Comparison of ENCODE assay signal across 10 cellular contexts in the genomic region with DNA sequence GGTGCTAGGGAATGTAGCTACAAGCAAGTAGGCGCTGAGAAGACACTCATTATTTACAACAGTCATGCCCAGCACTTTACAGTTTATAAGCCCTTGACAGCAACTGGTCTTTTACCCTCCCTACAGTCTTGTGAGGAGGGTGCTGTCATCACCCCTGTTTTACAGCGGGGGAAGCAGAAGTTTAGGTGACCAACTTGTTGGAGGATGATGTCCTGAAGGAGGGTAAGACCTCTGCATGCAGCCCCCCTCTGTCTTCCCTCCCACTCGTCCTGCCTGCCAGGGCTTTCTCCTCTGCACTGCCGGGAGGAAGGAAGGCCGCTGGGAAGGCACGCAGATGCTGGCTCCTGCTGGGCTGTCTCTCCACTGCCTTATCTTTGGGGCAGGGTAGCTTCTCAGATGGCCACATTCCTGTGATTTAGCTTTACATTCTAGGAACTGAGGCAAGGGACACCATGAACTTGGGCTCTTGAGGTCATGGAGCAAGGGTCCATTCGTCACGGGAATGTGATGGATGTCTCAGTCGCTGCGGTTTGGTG. TPM values are rescaled to one million over a fixed set of nuclear protein-coding genes. Genes with fewer than 3 reads are reported as not detected.
A peak's percentile ranks its signal among the peaks of the same experiment; 100 is the strongest.
DNase-seq lines count a peak whose midpoint lies in the region; TF ChIP-seq lines count a peak whose summit lies in the region.
"Had no signal": no experiment of that assay in that cellular context is flagged by ENCODE, and none has a peak within 500 bp of the region (broad histone marks: within the 10 kb centered on the region; RNA-seq: fewer than 3 reads in every experiment).

No MANE protein-coding gene starts in this region.

- peaks cover 34% of the 10 kb centered on the region for H3K27me3 Mint-ChIP-seq in activated naive CD4-positive, alpha-beta T cell treated with anti-CD3 and anti-CD28 coated beads for 36 hours (ENCODE audit: low read depth)
- peaks cover 22% of the 10 kb centered on the region for H3K27me3 Mint-ChIP-seq in endothelial cell (ENCODE audit: unreplicated experiment)

- CTCF ChIA-PET in activated naive CD4-positive, alpha-beta T cell treated with anti-CD3 and anti-CD28 coated beads for 36 hours (lab: Charles Lee): interaction anchor here (0.8 to 2.7 kb wide), 3 partner anchors 16 to 123 kb away, joined by 3 to 9 read pairs (median 4); no protein-coding TSS in a partner anchor

- H3K27me3 ChIP-seq in mucosa of rectum (ENCODE audit: control insufficient read depth in 2 of 2, insufficient read depth in 2 of 2, low read length in 2 of 2) (no peaks in the 10 kb centered on the region), uterus (no peaks in the 10 kb centered on the region)

- TF ChIP-seq CTCF in endothelial cell (IDR thresholded peaks at IDR 0.05; ENCODE audit: unreplicated experiment): no peak
- no peak for TF ChIP-seq CTCF in uterus (IDR thresholded peaks at IDR 0.05)

- H3K4me3 Mint-ChIP-seq in activated naive CD4-positive, alpha-beta T cell treated with anti-CD3 and anti-CD28 coated beads for 36 hours: peak overlapping the region; percentile 73
- H3K4me3 Mint-ChIP-seq in endothelial cell (ENCODE audit: unreplicated experiment): peak overlapping the region; percentile 85

- peak overlapping the region; percentile 71 to 80 for H3K4me3 ChIP-seq in mucosa of rectum (ENCODE audit: low read length in 2 of 2)
- H3K4me3 ChIP-seq in uterus: peak overlapping the region; percentile 57 to 71

- H3K9me3 ChIP-seq in mucosa of rectum (ENCODE audit: control insufficient read depth in 2 of 2, low read length in 2 of 2) (peaks cover 0 to 9% of the 10 kb centered on the region in 2 donors), uterus (no peaks in the 10 kb centered on the region)

- intact Hi-C loops in activated naive CD4-positive, alpha-beta T cell treated with anti-CD3 and anti-CD28 coated beads for 36 hours (cut with micrococcal nuclease): no loop called here
- intact Hi-C loops in uterus (cut with DNase I; ENCODE audit: low total_unique reads): loop anchor here (10.0 kb wide), 1 partner anchor 119 kb away; no protein-coding TSS in a partner anchor

- peaks cover 53% of the 10 kb centered on the region for H3K9me3 Mint-ChIP-seq in activated naive CD4-positive, alpha-beta T cell treated with anti-CD3 and anti-CD28 coated beads for 36 hours
- H3K9me3 Mint-ChIP-seq in endothelial cell (ENCODE audit: unreplicated experiment): peaks cover 11% of the 10 kb centered on the region

- peak overlapping the region; percentile 78 to 87 for H3K9ac ChIP-seq in mucosa of rectum (ENCODE audit: low read depth in 1 of 2, low read length in 2 of 2)

- H3K27ac ChIP-seq in mucosa of rectum (ENCODE audit: low read depth in 2 of 2, low read length in 2 of 2): peak overlapping the region; percentile 77 to 83
- H3K27ac ChIP-seq in uterus: peak overlapping the region; percentile 75 to 94

- H3K4me1 ChIP-seq in mucosa of rectum (ENCODE audit: control insufficient read depth in 2 of 2, insufficient read depth in 2 of 2, low read length in 2 of 2) (peaks cover 3 to 5% of the 10 kb centered on the region in 2 donors), uterus (no peaks in the 10 kb centered on the region)

- no peak for TF ChIP-seq POLR2A in uterus (IDR thresholded peaks at IDR 0.05)

- no peaks in the 10 kb centered on the region for H3K36me3 ChIP-seq in mucosa of rectum (ENCODE audit: control insufficient read depth in 2 of 2, insufficient read depth in 2 of 2, low read length in 2 of 2)
- no peaks in the 10 kb centered on the region for H3K36me3 ChIP-seq in uterus

- peak overlapping the region; percentile 74 for H3K27ac Mint-ChIP-seq in activated naive CD4-positive, alpha-beta T cell treated with anti-CD3 and anti-CD28 coated beads for 36 hours
- H3K27ac Mint-ChIP-seq in endothelial cell (ENCODE audit: unreplicated experiment): no peak overlapping the region

- peaks cover 30% of the 10 kb centered on the region for H3K36me3 Mint-ChIP-seq in activated naive CD4-positive, alpha-beta T cell treated with anti-CD3 and anti-CD28 coated beads for 36 hours (ENCODE audit: low read depth)
- H3K36me3 Mint-ChIP-seq in endothelial cell (ENCODE audit: low read depth, unreplicated experiment): peaks cover 20% of the 10 kb centered on the region

- DNase-seq in activated naive CD4-positive, alpha-beta T cell treated with anti-CD3 and anti-CD28 coated beads for 36 hours: no peak
- DNase-seq in activated naive CD4-positive, alpha-beta T cell treated with anti-CD3 and anti-CD28 coated beads, Interleukin-2, amount 50 U/mL, for 16 hours: no peak
- DNase-seq in endothelial cell (ENCODE audit: low spot score): no peak
- DNase-seq in uterus: peak in 1 of 2 donors; percentile 31
- no peak for DNase-seq in GM19240 (ENCODE audit: insufficient read length, low spot score)
- no peak for DNase-seq in NCI-H82 treated with DMSO at 0.1 percent for 48 hours (lab: John Stamatoyannopoulos, UW; ENCODE audit: unreplicated experiment)
- DNase-seq in NCI-H187 treated with DMSO at 0.1 percent for 48 hours (lab: John Stamatoyannopoulos, UW): no peak
- DNase-seq: KG1 had no signal

- peaks cover 41% of the 10 kb centered on the region for H3K4me1 Mint-ChIP-seq in activated naive CD4-positive, alpha-beta T cell treated with anti-CD3 and anti-CD28 coated beads for 36 hours (ENCODE audit: low read depth)
- H3K4me1 Mint-ChIP-seq in endothelial cell (ENCODE audit: unreplicated experiment): peaks cover 7% of the 10 kb centered on the region

RNA-seq across cellular contexts. Expression of gene IL1R1, which starts 1.0 kb away (rescaled TPM):
- total RNA-seq in activated naive CD4-positive, alpha-beta T cell treated with anti-CD3 and anti-CD28 coated beads for 36 hours: 1 to 10 TPM; 5.7 to 6.7 TPM
- total RNA-seq in endothelial cell (ENCODE audit: unreplicated experiment): 1.0 TPM
- total RNA-seq in uterus: 10 to 100 TPM; 43.8 to 94.9 (median 70.1) TPM

RNA-seq across cellular contexts. Expression of gene IL1RL2, which starts 43.3 kb away (rescaled TPM):
- under 1 TPM; 0.30 to 0.91 TPM for total RNA-seq in activated naive CD4-positive, alpha-beta T cell treated with anti-CD3 and anti-CD28 coated beads for 36 hours
- total RNA-seq in endothelial cell (ENCODE audit: unreplicated experiment) (not detected), uterus (1 to 10 TPM in 1 of 4 donors, under 1 TPM in 1, not detected in 2; 0.70 to 1.3 TPM)
- total RNA-seq: T-helper 2 cell treated with Interferon-gamma antibody and Interleukin-4, amounts not matched to agents 100 ng/mL and 5 ng/mL, for 36 hours had no signal

Comparison
In these comparisons a context has a peak if more than half of its experiments do, and no peak if none do; other contexts are left out.
1. RNA of gene IL1R1, which starts 1.0 kb away (total RNA-seq): 43.8 to 94.9 TPM in uterus; 5.7 to 6.7 TPM in activated naive CD4-positive, alpha-beta T cell treated with anti-CD3 and anti-CD28 coated beads for 36 hours and 1.0 TPM in endothelial cell (single experiment); every median in the first group is over 4 times any median in the second.